In the genomic region with DNA sequence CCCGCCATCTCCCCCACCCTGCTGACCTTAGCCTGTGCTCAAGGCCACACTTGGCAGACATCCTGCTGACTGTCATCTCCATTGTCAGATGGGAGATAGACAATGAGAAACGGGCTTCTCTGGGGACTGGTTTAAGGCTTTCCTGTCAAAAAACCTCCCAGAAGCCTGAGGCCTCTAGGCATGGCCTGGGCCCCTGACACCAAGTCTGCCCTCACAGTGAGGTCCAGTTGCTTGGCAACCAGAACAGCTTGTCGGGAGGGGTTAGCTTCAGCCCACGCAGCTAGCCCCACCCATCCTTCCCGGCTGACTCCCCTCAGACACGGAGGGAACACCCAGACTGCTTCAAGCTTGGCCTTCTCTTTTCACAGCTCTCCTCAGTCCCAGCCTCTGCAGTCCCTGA, we compare ENCODE assay signal across 10 cellular contexts. TPM values are rescaled to one million over a fixed set of nuclear protein-coding genes. Genes with fewer than 3 reads are reported as not detected.
A peak's percentile ranks its signal among the peaks of the same experiment; 100 is the strongest.
DNase-seq lines count a peak whose midpoint lies in the region; ATAC-seq, FAIRE-seq and TF ChIP-seq lines count a peak whose summit lies in the region.
"Had no signal": no experiment of that assay in that cellular context is flagged by ENCODE, and none has a peak within 500 bp of the region (broad histone marks: within the 10 kb centered on the region; RNA-seq: fewer than 3 reads in every experiment).

No MANE protein-coding gene starts in this region.

- TF ChIP-seq CTCF in suprapubic skin (IDR thresholded peaks at IDR 0.05) (no peak), PC-9 (conservative IDR thresholded peaks at IDR 0.05) (no peak)

- ATAC-seq in HG02840 (IDR thresholded peaks at IDR 0.05; ENCODE audit: low FRiP score, unreplicated experiment): no peak

- H3F3A ChIP-seq in PC-9 (ENCODE audit: insufficient read depth, low read depth): peaks cover 9% of the 10 kb centered on the region; the same call in 1 of the 2 replicates

- TF ChIP-seq POLR2A in suprapubic skin (IDR thresholded peaks at IDR 0.05): no peak

- no peaks in the 10 kb centered on the region for H3K9me2 ChIP-seq in PC-9 (ENCODE audit: insufficient read depth)

- no peak overlapping the region for H3K4me2 ChIP-seq in PC-9

- peak overlapping the region; percentile 8 for H3K27ac ChIP-seq in caudate nucleus (ENCODE audit: low read depth, low read length)
- H3K27ac ChIP-seq in suprapubic skin: peak overlapping the region; percentile 46
- no peak overlapping the region for H3K27ac ChIP-seq in PC-9

- no peak overlapping the region for H2AFZ ChIP-seq in PC-9

- no peaks in the 10 kb centered on the region for H3K9me3 ChIP-seq in suprapubic skin
- H3K9me3 ChIP-seq in PC-9 (ENCODE audit: insufficient read depth, low read depth): no peaks in the 10 kb centered on the region

- FAIRE-seq in HTR-8/SVneo (lab: Jason Lieb, UNC): peak; percentile 55

- WGBS in suprapubic skin: 36% methylated on average over 5 of the region's 6 CpGs

- CTCF ChIA-PET in PC-9 (lab: Charles Lee): no interaction called here

- TF ChIP-seq EP300 in suprapubic skin (IDR thresholded peaks at IDR 0.05): no peak

- H3K27me3 ChIP-seq in suprapubic skin (no peaks in the 10 kb centered on the region), PC-9 (ENCODE audit: insufficient read depth, low read depth) (no peaks in the 10 kb centered on the region)

- H3K79me2 ChIP-seq in PC-9 (ENCODE audit: low read depth): peaks cover 31% of the 10 kb centered on the region

- POLR2A ChIA-PET in PC-9 (lab: Charles Lee; ENCODE audit: unreplicated experiment): no interaction called here

- peak; percentile 67 for DNase-seq in HTR-8/SVneo (ENCODE audit: insufficient read length, low spot score)
- peak in 5 of 61 donors; percentile 17 to 49 (median 29) for DNase-seq in caudate nucleus (lab: John Stamatoyannopoulos, UW)
- peak; percentile 94 for DNase-seq in left kidney (ENCODE audit: low read depth, low spot score)
- no peak for DNase-seq in suprapubic skin (ENCODE audit: low spot score in 2 of 2)
- no peak for DNase-seq in effector CD4-positive, alpha-beta T cell
- no peak for DNase-seq in CD1c-positive myeloid dendritic cell (ENCODE audit: extremely low spot score)
- DNase-seq in PC-9: no peak
- DNase-seq: activated naive CD4-positive, alpha-beta T cell treated with Interleukin-2 at 50 U/mL for 16 hours; immature natural killer cell had no signal

- H4K20me1 ChIP-seq in PC-9 (ENCODE audit: insufficient read depth): no peaks in the 10 kb centered on the region

- intact Hi-C loops in PC-9 (cut with micrococcal nuclease; ENCODE audit: unreplicated experiment): no loop called here

- H3K4me3 ChIP-seq in suprapubic skin (no peak overlapping the region), PC-9 (no peak overlapping the region)

- H3K36me3 ChIP-seq in suprapubic skin (no peaks in the 10 kb centered on the region), PC-9 (ENCODE audit: low read depth) (no peaks in the 10 kb centered on the region)

- H3K4me1 ChIP-seq in suprapubic skin: peaks cover 24% of the 10 kb centered on the region
- peaks cover 11% of the 10 kb centered on the region; the same call in 1 of the 2 replicates for H3K4me1 ChIP-seq in PC-9 (replicated peaks; ENCODE audit: insufficient read depth)

- no TSS peak for BruUV-seq in PC-9 (replicated peaks; lab: Mats Ljungman, UMichigan)

RNA-seq across cellular contexts. Expression of a gene that starts 11.0 kb away (rescaled TPM):
- 10 to 100 TPM in 3 of 4 donors, 1 to 10 TPM in 1; 3.7 to 15.4 (median 12.8) TPM for total RNA-seq in suprapubic skin
- total RNA-seq in PC-9 (2021): 52.0 and 53.1 TPM in 2 replicates

Comparison
In these comparisons a context has a peak if more than half of its experiments do, and no peak if none do; other contexts are left out.
1. DNase-seq: peak in HTR-8/SVneo (single experiment) and left kidney (single experiment); none in suprapubic skin (0 of 2), effector CD4-positive, alpha-beta T cell (single experiment), CD1c-positive myeloid dendritic cell (single experiment) and PC-9 (0 of 2).